In the genomic region with DNA sequence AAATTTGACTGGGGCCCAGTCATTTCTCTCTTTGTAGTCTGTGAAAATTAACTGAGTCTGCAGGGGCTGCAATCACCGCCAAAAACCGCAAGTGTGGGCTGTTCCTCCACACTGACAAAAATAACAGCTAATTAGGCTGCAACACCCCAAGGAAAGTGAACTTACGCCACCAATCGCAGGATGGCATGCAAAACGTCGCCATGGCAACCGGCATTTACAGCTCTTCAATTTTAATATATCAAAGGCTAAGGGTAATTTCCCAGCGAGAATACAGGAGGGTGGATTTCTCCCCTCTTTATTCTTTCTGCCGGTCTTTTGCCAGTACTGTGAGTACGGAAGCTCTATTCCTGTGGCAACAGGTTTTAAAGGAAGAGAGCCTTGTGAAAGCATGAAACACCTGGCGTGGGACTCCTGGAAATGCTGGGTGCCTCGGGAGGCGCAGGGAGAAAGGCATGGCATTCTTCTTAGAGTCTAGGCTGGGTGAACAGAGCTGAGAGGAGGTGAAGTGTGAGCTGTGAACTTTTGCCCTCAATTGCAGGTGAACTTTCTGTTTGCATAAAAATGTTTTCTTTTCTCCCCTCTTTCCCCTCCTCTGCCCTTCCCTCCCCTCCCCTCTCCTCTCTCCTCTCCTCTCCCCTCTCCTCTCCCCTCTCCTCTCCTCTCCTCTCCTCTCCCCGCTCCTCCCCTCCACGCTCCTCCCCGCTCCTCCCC, we compare ENCODE assay signal across 8 cellular contexts.
DNase-seq lines count a peak whose midpoint lies in the region; ATAC-seq and TF ChIP-seq lines count a peak whose summit lies in the region.

No MANE protein-coding gene starts in this region.

- no peaks in the 10 kb centered on the region for H3K27me3 Mint-ChIP-seq in CD8-positive, alpha-beta T cell (ENCODE audit: low read depth)
- no peaks in the 10 kb centered on the region for H3K27me3 Mint-ChIP-seq in naive B cell

- peak overlapping the region; percentile 51 for H3K4me3 ChIP-seq in CD8-positive, alpha-beta T cell (ENCODE audit: low read depth, low read length)
- H3K4me3 ChIP-seq in HUES48 (ENCODE audit: low read depth, low read length) = peak overlapping the region; percentile 35; the same call in 1 of the 2 replicates

- POLR2A ChIA-PET in CD8-positive, alpha-beta T cell (lab: Charles Lee) = interaction anchor here (1.4 kb wide), 1 partner anchor 25 kb away, joined by 3 read pairs; no protein-coding TSS in a partner anchor

- peaks cover 17% of the 10 kb centered on the region for H3K4me1 Mint-ChIP-seq in CD8-positive, alpha-beta T cell (ENCODE audit: low read depth)
- peaks cover 33 to 59% (median 33%) of the 10 kb centered on the region in 3 donors for H3K4me1 Mint-ChIP-seq in naive B cell

- no peaks in the 10 kb centered on the region for H3K36me3 Mint-ChIP-seq in CD8-positive, alpha-beta T cell
- no peaks in the 10 kb centered on the region for H3K36me3 Mint-ChIP-seq in naive B cell

- no peak for TF ChIP-seq CTCF in CD8-positive, alpha-beta T cell (IDR thresholded peaks at IDR 0.05)

- no peaks in the 10 kb centered on the region for H3K27me3 ChIP-seq in CD8-positive, alpha-beta T cell (ENCODE audit: insufficient read depth, low read length)
- no peaks in the 10 kb centered on the region for H3K27me3 ChIP-seq in HUES48 (ENCODE audit: control insufficient read depth, insufficient read depth, low read length)

- H3K27ac ChIP-seq in CD8-positive, alpha-beta T cell (ENCODE audit: low read depth, low read length) = peak overlapping the region; percentile 68
- H3K27ac ChIP-seq in HUES48 (ENCODE audit: low read depth, low read length) = no peak overlapping the region

- DNase-seq in CD8-positive, alpha-beta T cell = peak; percentile 51 to 92 (median 73)
- peak; percentile 22 for DNase-seq in SKM-1 (lab: John Stamatoyannopoulos, UW; ENCODE audit: unreplicated experiment)
- DNase-seq in activated naive CD4-positive, alpha-beta T cell treated with anti-CD3 and anti-CD28 coated beads, Interleukin-2, amount 50 U/mL, for 16 hours = peak; percentile 86
- peak; percentile 77 for DNase-seq in naive B cell
- DNase-seq in stimulated activated naive CD4-positive, alpha-beta T cell treated with Interleukin-2 at 50 U/mL for 16 hours (lab: John Stamatoyannopoulos, UW) = peak; percentile 85
- DNase-seq in globus pallidus (ENCODE audit: low spot score) = no peak

- H3K36me3 ChIP-seq in CD8-positive, alpha-beta T cell (ENCODE audit: insufficient read depth, low read length) = no peaks in the 10 kb centered on the region
- H3K36me3 ChIP-seq in HUES48 (ENCODE audit: control insufficient read depth, insufficient read depth, low read length) = no peaks in the 10 kb centered on the region

- no peaks in the 10 kb centered on the region for H3K9me3 Mint-ChIP-seq in CD8-positive, alpha-beta T cell
- H3K9me3 Mint-ChIP-seq in naive B cell = peaks cover 0 to 3% (median 0%) of the 10 kb centered on the region in 7 donors

- H3K9ac ChIP-seq in HUES48 (ENCODE audit: low read depth, low read length) = no peak overlapping the region

- H3K27ac Mint-ChIP-seq in CD8-positive, alpha-beta T cell = peak overlapping the region; percentile 97
- H3K27ac Mint-ChIP-seq in naive B cell = peak overlapping the region; percentile 93 to 99 (median 97)

- CTCF ChIA-PET in CD8-positive, alpha-beta T cell (lab: Charles Lee) = no interaction called here

- peak; percentile 85 for ATAC-seq in CD8-positive, alpha-beta T cell
- ATAC-seq in GM21367 (IDR thresholded peaks at IDR 0.05; ENCODE audit: unreplicated experiment) (peak; percentile 65), naive B cell (ENCODE audit: low read depth in 2 of 2) (peak; percentile 85 to 90)

- intact Hi-C loops in CD8-positive, alpha-beta T cell (cut with DNase I, micrococcal nuclease) = loop anchor here in 1 of 2 experiments (1.0 to 10.0 kb wide), 3 partner anchors 44 to 294 kb away; no protein-coding TSS in a partner anchor

- no peaks in the 10 kb centered on the region for H3K9me3 ChIP-seq in CD8-positive, alpha-beta T cell (ENCODE audit: low read length)
- H3K9me3 ChIP-seq in HUES48 (ENCODE audit: control insufficient read depth, insufficient read depth, low read length) = no peaks in the 10 kb centered on the region

- H3K4me1 ChIP-seq in CD8-positive, alpha-beta T cell (ENCODE audit: insufficient read depth, low read length) = peaks cover 4% of the 10 kb centered on the region
- peaks cover 8% of the 10 kb centered on the region; the same call in 1 of the 2 replicates for H3K4me1 ChIP-seq in HUES48 (ENCODE audit: control insufficient read depth, insufficient read depth, low read length)

- peak overlapping the region; percentile 87 for H3K4me3 Mint-ChIP-seq in CD8-positive, alpha-beta T cell
- H3K4me3 Mint-ChIP-seq in naive B cell = peak overlapping the region; percentile 82 to 93 (median 88)
